In the genomic region with DNA sequence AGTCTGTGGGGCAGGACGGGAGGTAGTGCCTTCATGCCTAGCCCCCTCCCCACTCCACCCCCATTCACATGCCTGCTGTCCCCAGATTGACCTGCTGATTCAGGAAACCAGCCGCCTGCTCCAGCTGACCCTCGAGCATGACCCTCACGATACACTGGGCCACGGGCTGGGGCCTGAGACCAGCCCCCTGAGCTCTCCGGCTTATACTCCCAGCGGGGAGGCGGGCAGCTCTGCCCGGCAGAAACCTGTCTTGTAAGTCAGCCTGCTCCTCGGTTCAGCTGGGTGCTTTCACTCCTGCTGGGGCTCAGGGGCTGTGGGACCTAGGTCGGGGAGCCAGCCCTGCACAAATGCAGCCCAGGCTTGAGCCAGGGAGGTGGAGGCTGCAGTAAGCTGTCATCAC, we compare ENCODE assay signal across 2 cellular contexts.
TF ChIP-seq lines count a peak whose summit lies in the region.

No MANE protein-coding gene starts in this region.

TF ChIP-seq in SK-N-SH, 30 proteins besides CTCF, POLR2A, EP300 and RAD21 (continued from another document):
- TF ChIP-seq SMC3 (IDR thresholded peaks at IDR 0.05; ENCODE audit: low read depth, low read length) (no peak), TAF1 (IDR thresholded peaks at IDR 0.05; ENCODE audit: borderline replicate concordance, low read depth, low read length) (no peak), EZH2phosphoT487 (IDR thresholded peaks at IDR 0.05; ENCODE audit: borderline replicate concordance, low read depth) (no peak), REST (IDR thresholded peaks at IDR 0.05; ENCODE audit: low read depth, low read length) (no peak), JUND (IDR thresholded peaks at IDR 0.05) (no peak), ELF1 (IDR thresholded peaks at IDR 0.05) (no peak), FOXJ3 (CRISPR knock-in tag; IDR thresholded peaks at IDR 0.05) (no peak), PBX3 (IDR thresholded peaks at IDR 0.05) (no peak), YY1 (IDR thresholded peaks at IDR 0.05; ENCODE audit: low read depth) (no peak), TCF12 (IDR thresholded peaks at IDR 0.05) (no peak), GATA2 (CRISPR knock-in tag; IDR thresholded peaks at IDR 0.05) (no peak), RXRA (IDR thresholded peaks at IDR 0.05; ENCODE audit: borderline replicate concordance, low read depth) (no peak), MXI1 (IDR thresholded peaks at IDR 0.05; ENCODE audit: low read depth, low read length) (no peak), CHD2 (IDR thresholded peaks at IDR 0.05; ENCODE audit: low read length, partially characterized antibody) (no peak), FOSL2 (IDR thresholded peaks at IDR 0.05; ENCODE audit: borderline replicate concordance, low read depth) (no peak)

TF ChIP-seq in SK-N-SH treated with all-trans-retinoic acid at 6 μM for 48 hours, 23 proteins besides CTCF, POLR2A, EP300 and RAD21 (continued from another document):
- TF ChIP-seq TSHZ2 (CRISPR knock-in tag; IDR thresholded peaks at IDR 0.05) (no peak), ZC3H10 (CRISPR knock-in tag; IDR thresholded peaks at IDR 0.05) (no peak), ARNTL (CRISPR knock-in tag; IDR thresholded peaks at IDR 0.05; ENCODE audit: borderline replicate concordance, low read depth) (no peak), SNAI2 (CRISPR knock-in tag; IDR thresholded peaks at IDR 0.05) (no peak), ZFP3 (CRISPR knock-in tag; IDR thresholded peaks at IDR 0.05) (no peak), ZNF8 (CRISPR knock-in tag; IDR thresholded peaks at IDR 0.05) (no peak)
